ENCODE assay signal across 1 cellular context in genomic region chr3:138344754-138345153, GRCh38.
A peak's percentile ranks its signal among the peaks of the same experiment; 100 is the strongest.
TF ChIP-seq lines count a peak whose summit lies in the region.

No MANE protein-coding gene starts in this region.

TF ChIP-seq in HepG2, 621 proteins besides CTCF, POLR2A, EP300 and RAD21 (continues in another document):
- TF ChIP-seq MXD4 (CRISPR knock-in tag; IDR thresholded peaks at IDR 0.05), result no peak
- TF ChIP-seq SOX6 (IDR thresholded peaks at IDR 0.05), result no peak
- TF ChIP-seq SOX6 (CRISPR knock-in tag; IDR thresholded peaks at IDR 0.05), result 0 out of 2 replicates have a peak, but pooled peaks have one; percentile 11
- no peak for TF ChIP-seq NR0B2 (CRISPR knock-in tag; IDR thresholded peaks at IDR 0.05)
- TF ChIP-seq ZBTB14 (CRISPR knock-in tag; IDR thresholded peaks at IDR 0.05), result no peak
- no peak for TF ChIP-seq ZNF142 (CRISPR knock-in tag; IDR thresholded peaks at IDR 0.05)
- TF ChIP-seq ZFX (CRISPR knock-in tag; IDR thresholded peaks at IDR 0.05; ENCODE audit: low read depth), result 0 out of 2 replicates have a peak, but pooled peaks have one; percentile 28
- no peak for TF ChIP-seq PRDM4 (CRISPR knock-in tag; IDR thresholded peaks at IDR 0.05; ENCODE audit: borderline replicate concordance)
- TF ChIP-seq SMC3 (IDR thresholded peaks at IDR 0.05; ENCODE audit: low read length), result no peak
- no peak for TF ChIP-seq RERE (CRISPR knock-in tag; IDR thresholded peaks at IDR 0.05; ENCODE audit: low read depth)
- TF ChIP-seq ZBTB34 (CRISPR knock-in tag; IDR thresholded peaks at IDR 0.05), result 0 out of 2 replicates have a peak, but pooled peaks have one; percentile 49
- no peak for TF ChIP-seq GPBP1L1 (CRISPR knock-in tag; IDR thresholded peaks at IDR 0.05)
- no peak for TF ChIP-seq PRDM10 (CRISPR knock-in tag; IDR thresholded peaks at IDR 0.05; ENCODE audit: low read depth)
- TF ChIP-seq SP2 (CRISPR knock-in tag; IDR thresholded peaks at IDR 0.05), result no peak
- TF ChIP-seq ZNF160 (CRISPR knock-in tag; IDR thresholded peaks at IDR 0.05), result no peak
- TF ChIP-seq ZNF431 (CRISPR knock-in tag; IDR thresholded peaks at IDR 0.05; ENCODE audit: borderline replicate concordance, low read depth), result no peak
- no peak for TF ChIP-seq CBFB (CRISPR knock-in tag; IDR thresholded peaks at IDR 0.05)
- no peak for TF ChIP-seq PHF5A (CRISPR knock-in tag; IDR thresholded peaks at IDR 0.05; ENCODE audit: low read depth, unreplicated experiment)
- TF ChIP-seq RELA (CRISPR knock-in tag; IDR thresholded peaks at IDR 0.05), result no peak
- TF ChIP-seq ZNF768 (CRISPR knock-in tag; IDR thresholded peaks at IDR 0.05), result no peak
- TF ChIP-seq E2F1 (CRISPR knock-in tag; IDR thresholded peaks at IDR 0.05), result no peak
- TF ChIP-seq ARNT2 (CRISPR knock-in tag; IDR thresholded peaks at IDR 0.05; ENCODE audit: low read depth), result no peak
- TF ChIP-seq NPAS2 (CRISPR knock-in tag; IDR thresholded peaks at IDR 0.05; ENCODE audit: borderline replicate concordance), result no peak
- TF ChIP-seq ZC3H4 (CRISPR knock-in tag; IDR thresholded peaks at IDR 0.05; ENCODE audit: borderline replicate concordance), result no peak
- peak; percentile 29; the same call in 1 of the 2 replicates for TF ChIP-seq ZFY (CRISPR knock-in tag; IDR thresholded peaks at IDR 0.05)
